12 cellular contexts compared by ENCODE assay signal in genomic region chr5:177520906-177521513, GRCh38. TPM values are rescaled to one million over a fixed set of nuclear protein-coding genes. Genes with fewer than 3 reads are reported as not detected.
A peak's percentile ranks its signal among the peaks of the same experiment; 100 is the strongest.
DNase-seq lines count a peak whose midpoint lies in the region; ATAC-seq and TF ChIP-seq lines count a peak whose summit lies in the region.
"Had no signal": no experiment of that assay in that cellular context is flagged by ENCODE, and none has a peak within 500 bp of the region (broad histone marks: within the 10 kb centered on the region; RNA-seq: fewer than 3 reads in every experiment).

No MANE protein-coding gene starts in this region.

- intact Hi-C loops in left ventricle myocardium inferior (cut with micrococcal nuclease): no loop called here

- H3K27me3 ChIP-seq in cardiac muscle cell (no peaks in the 10 kb centered on the region), left ventricle myocardium inferior (ENCODE audit: low read depth) (no peaks in the 10 kb centered on the region)

- no peaks in the 10 kb centered on the region for H3K9me3 ChIP-seq in cardiac muscle cell (ENCODE audit: low read depth)
- no peaks in the 10 kb centered on the region for H3K9me3 ChIP-seq in left ventricle myocardium inferior (replicated peaks)

- CTCF ChIA-PET in T-cell (lab: Charles Lee): interaction anchor here in 1 of 2 donors (0.6 kb wide), 1 partner anchor 543 kb away, joined by 6 read pairs; no protein-coding TSS in a partner anchor

- no peak for DNase-seq in cardiac muscle cell (ENCODE audit: low read depth in 1 of 2, low spot score in 1 of 2)
- DNase-seq in left ventricle myocardium inferior: no peak
- no peak for DNase-seq in T-cell
- DNase-seq in fibroblast of mammary gland (ENCODE audit: low read depth): no peak
- no peak for DNase-seq in stimulated activated naive CD8-positive, alpha-beta T cell treated with anti-CD3 and anti-CD28 coated beads, Interleukin-15, amount 100 ng/mL, for 72 hours
- no peak for DNase-seq in AML-193 (lab: John Stamatoyannopoulos, UW)
- DNase-seq: cortex of kidney, hippocampal formation, NCI-H226 had no signal

- peak; percentile 13 for TF ChIP-seq CTCF in cardiac muscle cell (IDR thresholded peaks at IDR 0.05; ENCODE audit: low read depth, low read length)
- TF ChIP-seq CTCF in left ventricle myocardium inferior (IDR thresholded peaks at IDR 0.05; ENCODE audit: borderline replicate concordance): no peak
- TF ChIP-seq CTCF in fibroblast of mammary gland (conservative IDR thresholded peaks at IDR 0.05; ENCODE audit: control insufficient read depth, insufficient read depth, low read depth, low read length): peak; percentile 14

- H3K27ac ChIP-seq in cardiac muscle cell (no peak overlapping the region), left ventricle myocardium inferior (replicated peaks) (no peak overlapping the region)
- H3K27ac ChIP-seq: C4-2B had no signal

- H3K4me3 ChIP-seq in cardiac muscle cell (no peak overlapping the region), left ventricle myocardium inferior (no peak overlapping the region), fibroblast of mammary gland (ENCODE audit: control insufficient read depth, low read depth, low read length) (no peak overlapping the region)

- peaks cover 17% of the 10 kb centered on the region for H3K36me3 Mint-ChIP-seq in T-cell

- peaks cover 38 to 44% (median 39%) of the 10 kb centered on the region in 3 donors for H3K4me1 Mint-ChIP-seq in T-cell
- H3K4me1 Mint-ChIP-seq in stimulated activated naive CD8-positive, alpha-beta T cell treated with anti-CD3 and anti-CD28 coated beads, Interleukin-15, amount 100 ng/mL, for 72 hours: peaks cover 47% of the 10 kb centered on the region

- H3K36me3 ChIP-seq in cardiac muscle cell (peaks cover 35% of the 10 kb centered on the region), left ventricle myocardium inferior (peaks cover 66% of the 10 kb centered on the region)

- ATAC-seq in T-cell (replicated peaks in 1 of 4): no peak
- no peak for ATAC-seq in stimulated activated naive CD8-positive, alpha-beta T cell treated with anti-CD3 and anti-CD28 coated beads, Interleukin-15, amount 100 ng/mL, for 72 hours
- ATAC-seq in HG02571 (IDR thresholded peaks at IDR 0.05; ENCODE audit: unreplicated experiment): no peak
- no peak for ATAC-seq in GM19397 (IDR thresholded peaks at IDR 0.05; ENCODE audit: unreplicated experiment)

- H3K4me3 Mint-ChIP-seq in T-cell: no peak overlapping the region
- H3K4me3 Mint-ChIP-seq in stimulated activated naive CD8-positive, alpha-beta T cell treated with anti-CD3 and anti-CD28 coated beads, Interleukin-15, amount 100 ng/mL, for 72 hours: no peak overlapping the region

- H3K27me3 Mint-ChIP-seq in T-cell: no peaks in the 10 kb centered on the region
- H3K27me3 Mint-ChIP-seq in stimulated activated naive CD8-positive, alpha-beta T cell treated with anti-CD3 and anti-CD28 coated beads, Interleukin-15, amount 100 ng/mL, for 72 hours: no peaks in the 10 kb centered on the region

- H3K4me1 ChIP-seq in cardiac muscle cell (ENCODE audit: low read depth) (no peaks in the 10 kb centered on the region), left ventricle myocardium inferior (peaks cover 33% of the 10 kb centered on the region)

- peak overlapping the region; percentile 28 to 61 for H3K27ac Mint-ChIP-seq in T-cell
- peak overlapping the region; percentile 81 to 85 for H3K27ac Mint-ChIP-seq in stimulated activated naive CD8-positive, alpha-beta T cell treated with anti-CD3 and anti-CD28 coated beads, Interleukin-15, amount 100 ng/mL, for 72 hours

- no peaks in the 10 kb centered on the region for H3K9me3 Mint-ChIP-seq in T-cell
- no peaks in the 10 kb centered on the region for H3K9me3 Mint-ChIP-seq in stimulated activated naive CD8-positive, alpha-beta T cell treated with anti-CD3 and anti-CD28 coated beads, Interleukin-15, amount 100 ng/mL, for 72 hours

- POLR2A ChIA-PET in T-cell (lab: Charles Lee): no interaction called here

RNA-seq across cellular contexts. Expression of gene DDX41, which starts 4.2 kb away (rescaled TPM):
- total RNA-seq in cardiac muscle cell (183 and 223 TPM in 2 replicates), left ventricle myocardium inferior (29.7 TPM), T-cell (100 to 1,000 TPM in 3 of 5 donors, 10 to 100 TPM in 2; 64.8 to 118 (median 106) TPM)
- 107 and 109 TPM in 2 replicates for polyA plus RNA-seq in cardiac muscle cell

RNA-seq across cellular contexts. Expression of gene DOK3, which starts 11.4 kb away (rescaled TPM):
- total RNA-seq in cardiac muscle cell: 2.4 and 6.0 TPM in 2 replicates
- polyA plus RNA-seq in cardiac muscle cell: 0.95 and 3.7 TPM in 2 replicates
- 3.3 TPM for total RNA-seq in left ventricle myocardium inferior
- total RNA-seq in T-cell: 1 to 10 TPM; 1.1 to 5.8 (median 4.3) TPM

RNA-seq across cellular contexts. Expression of gene PDLIM7, which starts 23.6 kb away (rescaled TPM):
- total RNA-seq in cardiac muscle cell (165 and 255 TPM in 2 replicates), left ventricle myocardium inferior (54.4 TPM), T-cell (10 to 100 TPM in 4 of 5 donors, 1 to 10 TPM in 1; 9.8 to 17.8 (median 12.8) TPM)
- 328 and 537 TPM in 2 replicates for polyA plus RNA-seq in cardiac muscle cell

RNA-seq across cellular contexts. Expression of gene FAM193B, which starts 33.4 kb away (rescaled TPM):
- total RNA-seq in cardiac muscle cell (62.2 and 80.9 TPM in 2 replicates), left ventricle myocardium inferior (21.5 TPM), T-cell (100 to 1,000 TPM; 162 to 233 (median 217) TPM)
- polyA plus RNA-seq in cardiac muscle cell: 67.4 and 80.2 TPM in 2 replicates

RNA-seq across cellular contexts. Expression of gene DBN1, which starts 47.6 kb away (rescaled TPM):
- total RNA-seq in cardiac muscle cell (258 and 295 TPM in 2 replicates), left ventricle myocardium inferior (21.8 TPM), T-cell (10 to 100 TPM; 11.6 to 41.3 (median 21.1) TPM)
- polyA plus RNA-seq in cardiac muscle cell: 147 and 185 TPM in 2 replicates
